8 cellular contexts compared by ENCODE assay signal in genomic region chr20:5002077-5002413, GRCh38. TPM values are rescaled to one million over a fixed set of nuclear protein-coding genes. Genes with fewer than 3 reads are reported as not detected.
DNase-seq lines count a peak whose midpoint lies in the region; ATAC-seq, FAIRE-seq and TF ChIP-seq lines count a peak whose summit lies in the region.

No MANE protein-coding gene starts in this region.

- H4K20me1 ChIP-seq in PC-3 (ENCODE audit: low read length): peaks cover 14% of the 10 kb centered on the region; the same call in 1 of the 2 replicates

- no peaks in the 10 kb centered on the region for H3K27me3 ChIP-seq in PC-3 (ENCODE audit: low read length)
- no peaks in the 10 kb centered on the region for H3K27me3 ChIP-seq in adrenal gland

- peak overlapping the region; percentile 93 for H3K4me3 Mint-ChIP-seq in endothelial cell (ENCODE audit: unreplicated experiment)
- H3K4me3 Mint-ChIP-seq in osteocyte (ENCODE audit: unreplicated experiment): peak overlapping the region; percentile 87

- no peaks in the 10 kb centered on the region for H3K9me3 Mint-ChIP-seq in endothelial cell (ENCODE audit: unreplicated experiment)
- H3K9me3 Mint-ChIP-seq in osteocyte (ENCODE audit: unreplicated experiment): no peaks in the 10 kb centered on the region

- H3K4me1 ChIP-seq in PC-3 (ENCODE audit: insufficient read depth, low read length) (peaks cover 13% of the 10 kb centered on the region), adrenal gland (replicated peaks in 1 of 2) (peaks cover 30 to 33% of the 10 kb centered on the region in 2 donors)

- DNase-seq in G401 (ENCODE audit: low spot score): peak; percentile 56
- no peak for DNase-seq in PC-3
- no peak for DNase-seq in endothelial cell (ENCODE audit: low spot score)
- DNase-seq in osteocyte (ENCODE audit: extremely low spot score, unreplicated experiment): no peak
- DNase-seq in frontal cortex (ENCODE audit: low spot score in 2 of 2): no peak
- no peak for DNase-seq in adrenal gland
- DNase-seq in NCI-H2196 (lab: John Stamatoyannopoulos, UW; ENCODE audit: unreplicated experiment): no peak

- no peak overlapping the region for H3K27ac Mint-ChIP-seq in endothelial cell (ENCODE audit: unreplicated experiment)
- peak overlapping the region; percentile 44 for H3K27ac Mint-ChIP-seq in osteocyte (ENCODE audit: unreplicated experiment)

- H3K4me3 ChIP-seq in PC-3 (ENCODE audit: low read length) (peak overlapping the region; percentile 96), adrenal gland (peak overlapping the region in 1 of 4 donors; percentile 97)

- no peak overlapping the region for H3K9ac ChIP-seq in PC-3 (ENCODE audit: low read length)

- TF ChIP-seq CTCF in PC-3 (conservative IDR thresholded peaks at IDR 0.05; ENCODE audit: low read depth, low read length): no peak
- TF ChIP-seq CTCF in endothelial cell (IDR thresholded peaks at IDR 0.05; ENCODE audit: unreplicated experiment): no peak
- no peak for TF ChIP-seq CTCF in osteocyte (IDR thresholded peaks at IDR 0.05)
- no peak for TF ChIP-seq CTCF in adrenal gland (IDR thresholded peaks at IDR 0.05)

- H3K4me1 Mint-ChIP-seq in endothelial cell (ENCODE audit: unreplicated experiment) (peaks cover 36% of the 10 kb centered on the region), osteocyte (ENCODE audit: unreplicated experiment) (peaks cover 22% of the 10 kb centered on the region)

- CTCF ChIA-PET in PC-3 (lab: Charles Lee): no interaction called here

- no peaks in the 10 kb centered on the region for H3F3A ChIP-seq in PC-3 (ENCODE audit: low read length, unreplicated experiment)

- no peak overlapping the region for H3K27ac ChIP-seq in PC-3 (ENCODE audit: low read length)
- peak overlapping the region in 1 of 5 donors; percentile 72 for H3K27ac ChIP-seq in adrenal gland

- ATAC-seq in PC-3 (no peak), HG03097 (IDR thresholded peaks at IDR 0.05; ENCODE audit: low FRiP score, unreplicated experiment) (no peak)

- intact Hi-C loops in PC-3 (cut with micrococcal nuclease): no loop called here
- intact Hi-C loops in adrenal gland (cut with DNase I): loop anchor here (10.0 kb wide), 1 partner anchor 93 kb away; no protein-coding TSS in a partner anchor

- peaks cover 39% of the 10 kb centered on the region for H3K79me2 ChIP-seq in PC-3 (ENCODE audit: low read length)

- in situ Hi-C loops in G401 (cut with HindIII; ENCODE audit: low sequenced_read_pairs): no loop called here

- H3K36me3 ChIP-seq in PC-3 (ENCODE audit: low read depth, low read length) (no peaks in the 10 kb centered on the region), adrenal gland (replicated peaks in 1 of 2) (no peaks in the 10 kb centered on the region)

- peaks cover 3% of the 10 kb centered on the region for H3K36me3 Mint-ChIP-seq in endothelial cell (ENCODE audit: low read depth, unreplicated experiment)
- H3K36me3 Mint-ChIP-seq in osteocyte (ENCODE audit: unreplicated experiment): no peaks in the 10 kb centered on the region

- no peaks in the 10 kb centered on the region for H3K9me2 ChIP-seq in PC-3 (replicated peaks; ENCODE audit: low read length)

- TF ChIP-seq POLR2A in adrenal gland (IDR thresholded peaks at IDR 0.05): no peak

- H2AFZ ChIP-seq in PC-3 (ENCODE audit: low read length): peak overlapping the region; percentile 100

- FAIRE-seq in frontal cortex (lab: Jason Lieb, UNC): no peak

- H3K9me3 ChIP-seq in PC-3 (ENCODE audit: low read length) (no peaks in the 10 kb centered on the region), adrenal gland (replicated peaks in 1 of 3) (no peaks in the 10 kb centered on the region)

- POLR2A ChIA-PET in PC-3 (lab: Charles Lee; ENCODE audit: unreplicated experiment): no interaction called here

- peaks cover 11% of the 10 kb centered on the region for H3K27me3 Mint-ChIP-seq in endothelial cell (ENCODE audit: unreplicated experiment)
- H3K27me3 Mint-ChIP-seq in osteocyte (ENCODE audit: unreplicated experiment): no peaks in the 10 kb centered on the region

- no TSS peak for BruUV-seq in PC-3 (replicated peaks; lab: Mats Ljungman, UMichigan)

- WGBS in adrenal gland, 4 donors: 26 to 47% (median 34%) methylated on average over 4 to 5 of the region's 5 CpGs

- peak overlapping the region; percentile 99 for H3K4me2 ChIP-seq in PC-3 (ENCODE audit: low read length)

RNA-seq across cellular contexts. Expression of gene SLC23A2, which starts 0.7 kb away (rescaled TPM):
- 6.3 and 10.1 TPM in 2 replicates for total RNA-seq in G401 (2014; rRNA removed; shearing (Covaris generic))
- total RNA-seq in PC-3 (2014; rRNA removed) (18.3 and 20.2 TPM in 2 replicates), endothelial cell (ENCODE audit: unreplicated experiment) (71.3 TPM), osteocyte (22.2 and 23.1 TPM in 2 replicates), frontal cortex (41.6 TPM), adrenal gland (100 to 1,000 TPM in 7 of 8 donors, 10 to 100 TPM in 1; 98.1 to 294 (median 145) TPM)
- 100 to 1,000 TPM in 2 of 3 donors, 10 to 100 TPM in 1; 51.0 to 224 (median 104) TPM for polyA plus RNA-seq in adrenal gland
